In genomic region chr7:138388673-138389491, GRCh38 we compare ENCODE assay signal across 1 cellular context.
TF ChIP-seq lines count a peak whose summit lies in the region.

No MANE protein-coding gene starts in this region.

TF ChIP-seq in HepG2, 621 proteins besides CTCF, POLR2A, EP300 and RAD21 (continued from another document and continues in another):
- TF ChIP-seq AFF4 (CRISPR knock-in tag; IDR thresholded peaks at IDR 0.05) (no peak), MEIS2 (CRISPR knock-in tag; IDR thresholded peaks at IDR 0.05) (peak; percentile 67; the same call in 1 of the 2 replicates), ZNF431 (CRISPR knock-in tag; IDR thresholded peaks at IDR 0.05; ENCODE audit: borderline replicate concordance, low read depth) (no peak; the same call in 1 of the 2 replicates), ZFP90 (CRISPR knock-in tag; IDR thresholded peaks at IDR 0.05; ENCODE audit: borderline replicate concordance) (0 out of 2 replicates have a peak, but pooled peaks have one; percentile 38), MAX (IDR thresholded peaks at IDR 0.05) (no peak), KMT2A (CRISPR knock-in tag; IDR thresholded peaks at IDR 0.05) (no peak), JUNB (CRISPR knock-in tag; IDR thresholded peaks at IDR 0.05; ENCODE audit: borderline replicate concordance) (peak; percentile 80; the same call in 1 of the 2 replicates), ZNF816 (CRISPR knock-in tag; IDR thresholded peaks at IDR 0.05; ENCODE audit: borderline replicate concordance) (peak; percentile 51; the same call in 1 of the 2 replicates), ELF3 (CRISPR knock-in tag; IDR thresholded peaks at IDR 0.05) (0 out of 2 replicates have a peak, but pooled peaks have one; percentile 64), ZSCAN5A (CRISPR knock-in tag; IDR thresholded peaks at IDR 0.05; ENCODE audit: borderline replicate concordance) (peak; percentile 89; the same call in 1 of the 2 replicates), THRA (CRISPR knock-in tag; IDR thresholded peaks at IDR 0.05; ENCODE audit: borderline replicate concordance) (peak; percentile 63; the same call in 1 of the 2 replicates), ZNF232 (CRISPR knock-in tag; IDR thresholded peaks at IDR 0.05; ENCODE audit: borderline replicate concordance) (peak; percentile 53; the same call in 1 of the 2 replicates), ZFP36L1 (CRISPR knock-in tag; IDR thresholded peaks at IDR 0.05) (no peak), E2F1 (CRISPR knock-in tag; IDR thresholded peaks at IDR 0.05) (0 out of 2 replicates have a peak, but pooled peaks have one; percentile 35), ZNF407 (CRISPR knock-in tag; IDR thresholded peaks at IDR 0.05; ENCODE audit: not compliant biosample characterization) (no peak), JUND (CRISPR knock-in tag; IDR thresholded peaks at IDR 0.05) (peak; percentile 71), GLMP (CRISPR knock-in tag; IDR thresholded peaks at IDR 0.05; ENCODE audit: borderline replicate concordance) (no peak), MED8 (CRISPR knock-in tag; IDR thresholded peaks at IDR 0.05; ENCODE audit: insufficient replicate concordance) (peak; percentile 93), IRF2 (CRISPR knock-in tag; IDR thresholded peaks at IDR 0.05) (peak; percentile 41; the same call in 1 of the 2 replicates), GMEB2 (CRISPR knock-in tag; IDR thresholded peaks at IDR 0.05; ENCODE audit: low read depth) (no peak), SMAD9 (CRISPR knock-in tag; IDR thresholded peaks at IDR 0.05) (no peak), SALL2 (CRISPR knock-in tag; IDR thresholded peaks at IDR 0.05) (peak; percentile 41; the same call in 1 of the 2 replicates), FOSL2 (CRISPR knock-in tag; IDR thresholded peaks at IDR 0.05) (peak; percentile 92), POGK (CRISPR knock-in tag; conservative IDR thresholded peaks at IDR 0.05) (0 out of 2 replicates have a peak, but pooled peaks have one; percentile 54), ZBTB14 (CRISPR knock-in tag; IDR thresholded peaks at IDR 0.05) (no peak), MYPOP (CRISPR knock-in tag; IDR thresholded peaks at IDR 0.05) (0 out of 2 replicates have a peak, but pooled peaks have one; percentile 50), GATA4 (IDR thresholded peaks at IDR 0.05; ENCODE audit: borderline replicate concordance, low read depth) (peak; percentile 99)
